8 cellular contexts compared by ENCODE assay signal in the genomic region with DNA sequence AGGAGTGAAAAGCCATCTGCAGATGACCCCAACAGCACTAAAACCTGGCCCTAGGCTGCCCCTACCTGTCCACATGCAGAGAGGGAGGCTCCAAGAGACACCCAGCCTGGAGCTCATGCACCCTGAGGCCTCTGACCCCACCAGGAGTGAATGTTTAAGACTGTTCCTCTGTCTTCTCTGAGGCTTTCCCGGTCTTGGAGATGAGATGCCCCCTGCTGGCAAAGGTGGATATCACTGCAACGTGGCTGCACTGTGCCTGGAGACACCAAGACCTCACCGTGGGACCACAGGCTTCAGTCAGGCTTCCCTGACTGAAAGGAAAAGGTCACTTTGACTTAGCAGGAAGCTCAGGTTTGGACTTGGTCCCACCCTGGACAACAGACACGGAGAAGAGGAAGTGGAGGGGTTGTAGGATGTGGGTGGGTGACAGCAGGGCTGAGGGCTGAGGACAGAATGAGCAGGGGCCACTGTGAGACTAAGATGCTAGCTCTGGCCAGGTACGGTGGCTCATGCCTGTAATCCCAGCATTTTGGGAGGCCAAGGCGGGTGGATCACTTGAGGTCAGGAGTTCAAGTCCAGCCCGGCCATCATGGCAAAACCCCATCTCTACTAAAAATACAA. TPM values are rescaled to one million over a fixed set of nuclear protein-coding genes. Genes with fewer than 3 reads are reported as not detected.
DNase-seq lines count a peak whose midpoint lies in the region; ATAC-seq and TF ChIP-seq lines count a peak whose summit lies in the region.
"Not testable (repeated sequence)": the region's sequence is repeated elsewhere in the genome, so short reads cannot be mapped to it uniquely, and the experiment has no call there.

No MANE protein-coding gene starts in this region.

- not testable (repeated sequence) for H3K9me2 ChIP-seq in OCI-LY7 (ENCODE audit: insufficient read depth, low read length)

- H2AFZ ChIP-seq in OCI-LY7 (ENCODE audit: low read length): not testable (repeated sequence)

- TF ChIP-seq CTCF in OCI-LY7 (conservative IDR thresholded peaks at IDR 0.05; ENCODE audit: low read length) (peak; percentile 71), lower lobe of right lung (IDR thresholded peaks at IDR 0.05) (peak; percentile 56)

- intact Hi-C loops in OCI-LY7 (cut with micrococcal nuclease; ENCODE audit: unreplicated experiment); lower lobe of right lung (cut with DNase I): not testable (repeated sequence)

- CTCF ChIA-PET in OCI-LY7 (lab: Charles Lee; ENCODE audit: unreplicated experiment): not testable (repeated sequence)

- H3K4me2 ChIP-seq in OCI-LY7 (ENCODE audit: low read length): not testable (repeated sequence)

- not testable (repeated sequence) for H3K9me3 ChIP-seq in OCI-LY7 (ENCODE audit: low read length); lower lobe of right lung

- not testable (repeated sequence) for H3K27ac ChIP-seq in OCI-LY7 (ENCODE audit: low read depth, low read length, poor library complexity, severe bottlenecking)
- H3K27ac ChIP-seq in lower lobe of right lung: peak overlapping the region; percentile 18

- peak; percentile 37 for DNase-seq in COLO829 (ENCODE audit: low spot score)
- peak; percentile 62 for DNase-seq in OCI-LY7 (ENCODE audit: low spot score)
- peak; percentile 82 for DNase-seq in activated CD8-positive, alpha-beta memory T cell treated with anti-CD3 and anti-CD28 coated beads for 24 hours
- peak; percentile 12 for DNase-seq in effector CD8-positive, alpha-beta T cell (lab: John Stamatoyannopoulos, UW)
- peak; percentile 48 for DNase-seq in lower lobe of right lung
- peak; percentile 27 to 51 (median 39) for DNase-seq in stimulated activated CD4-positive, alpha-beta T cell treated with anti-CD3 and anti-CD28 coated beads, TNF-alpha, amount 100 ng/mL, for 48 hours (ENCODE audit: low read depth in 3 of 3)

- not testable (repeated sequence) for H3K4me3 ChIP-seq in OCI-LY7 (ENCODE audit: low read depth, low read length, poor library complexity, severe bottlenecking); lower lobe of right lung

- H4K20me1 ChIP-seq in OCI-LY7 (ENCODE audit: insufficient read depth, low read length): not testable (repeated sequence)

- H3K4me1 ChIP-seq in OCI-LY7 (ENCODE audit: insufficient read depth, low read length, poor library complexity, severe bottlenecking) (peaks cover 10% of the 10 kb centered on the region), lower lobe of right lung (peaks cover 15% of the 10 kb centered on the region)

- peaks cover 14% of the 10 kb centered on the region for H3K79me2 ChIP-seq in OCI-LY7 (ENCODE audit: insufficient read depth, low read depth, low read length)

- POLR2A ChIA-PET in OCI-LY7 (lab: Charles Lee): interaction anchor here (0.6 kb wide), 2 partner anchors 32 to 653 kb away, joined by 3 to 4 read pairs; no protein-coding TSS in a partner anchor

- ATAC-seq in GM19455 (IDR thresholded peaks at IDR 0.05; ENCODE audit: unreplicated experiment) (peak; percentile 62), HG03469 (IDR thresholded peaks at IDR 0.05; ENCODE audit: unreplicated experiment) (peak; percentile 75), lower lobe of right lung (peak; percentile 75 to 76)

- H3K27me3 ChIP-seq in lower lobe of right lung (ENCODE audit: low read depth): not testable (repeated sequence)

- not testable (repeated sequence) for BruUV-seq in OCI-LY7 (replicated peaks; lab: Mats Ljungman, UMichigan)

- H3K36me3 ChIP-seq in OCI-LY7 (ENCODE audit: insufficient read depth, low read length); lower lobe of right lung: not testable (repeated sequence)

RNA-seq across cellular contexts. Expression of a gene that starts 31.8 kb away (rescaled TPM):
- total RNA-seq in OCI-LY7 (2014; rRNA removed; shearing (Covaris generic)): 8.8 and 13.8 TPM in 2 replicates
- total RNA-seq in OCI-LY7 (2022) (19.7 and 22.6 TPM in 2 replicates), lower lobe of right lung (20.6 TPM)

RNA-seq across cellular contexts. Expression of a gene that starts 58.5 kb away (rescaled TPM):
- 5.4 and 6.2 TPM in 2 replicates for total RNA-seq in OCI-LY7 (2014; rRNA removed; shearing (Covaris generic))
- 8.7 and 10.1 TPM in 2 replicates for total RNA-seq in OCI-LY7 (2022)
- 0.56 TPM for total RNA-seq in lower lobe of right lung

Comparison
In these comparisons a context has a peak if more than half of its experiments do, and no peak if none do; other contexts are left out.
1. DNase-seq: peak in every context shown above with its lines; median percentile 82 in activated CD8-positive, alpha-beta memory T cell treated with anti-CD3 and anti-CD28 coated beads for 24 hours; 62 in OCI-LY7; 48 in lower lobe of right lung; 39 in stimulated activated CD4-positive, alpha-beta T cell treated with anti-CD3 and anti-CD28 coated beads, TNF-alpha, amount 100 ng/mL, for 48 hours; 37 in COLO829; 12 in effector CD8-positive, alpha-beta T cell.